In the genomic region with DNA sequence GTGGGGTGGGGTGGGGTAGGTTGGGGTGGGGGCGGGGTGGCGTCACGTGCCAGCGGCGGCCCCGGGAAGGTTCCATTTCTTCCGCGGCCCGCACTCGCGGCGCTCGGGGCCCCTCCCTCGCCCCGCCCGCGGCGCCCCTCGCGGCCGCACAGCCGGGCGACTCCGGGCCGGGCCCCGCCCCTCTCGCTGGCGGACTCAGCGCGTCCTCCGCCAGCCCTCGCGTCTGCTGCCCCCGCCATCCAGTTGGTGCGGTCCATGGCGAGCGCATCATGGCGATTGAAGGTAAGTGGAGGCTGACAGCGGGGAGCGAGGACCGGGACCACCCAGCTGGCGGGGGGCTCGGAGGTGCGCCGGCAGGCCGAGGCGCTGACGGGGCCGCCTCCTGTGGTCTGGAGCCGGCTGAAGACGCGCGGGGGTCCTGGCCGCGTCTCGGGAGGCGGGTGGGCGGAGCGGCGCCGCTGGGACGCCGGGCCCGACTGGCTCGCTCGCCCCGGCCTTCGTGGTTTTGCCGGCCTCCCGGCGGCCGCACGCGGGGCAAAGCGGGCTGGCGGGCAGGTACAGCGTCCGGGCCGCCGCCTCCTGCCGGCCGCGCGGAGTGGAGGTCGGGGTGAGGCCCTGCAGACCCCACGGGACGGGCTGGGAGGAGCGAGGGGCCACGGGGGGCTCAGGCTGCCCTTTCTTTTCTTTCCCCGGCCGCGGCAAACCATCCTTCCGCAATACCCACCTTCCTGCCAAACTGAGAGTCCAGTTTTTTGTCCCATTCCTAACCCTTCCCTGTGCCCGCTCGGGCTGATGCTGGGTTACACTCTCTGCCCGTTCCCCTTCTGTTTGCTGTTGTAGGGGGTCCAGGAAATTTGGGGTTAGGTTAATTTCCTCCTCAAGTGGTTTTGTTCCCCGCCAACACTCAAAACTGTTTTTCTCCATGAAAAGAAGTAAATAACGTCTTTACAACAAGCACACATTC, we compare ENCODE assay signal across 9 cellular contexts. TPM values are rescaled to one million over a fixed set of nuclear protein-coding genes. Genes with fewer than 3 reads are reported as not detected.
A peak's percentile ranks its signal among the peaks of the same experiment; 100 is the strongest.
DNase-seq lines count a peak whose midpoint lies in the region; ATAC-seq, FAIRE-seq and TF ChIP-seq lines count a peak whose summit lies in the region.
"Had no signal": no experiment of that assay in that cellular context is flagged by ENCODE, and none has a peak within 500 bp of the region (broad histone marks: within the 10 kb centered on the region; RNA-seq: fewer than 3 reads in every experiment).

Gene SYT14 (plus strand): TSS at position 222 of the 964 bp plus-strand sequence. CDS start 48 bp downstream, at position 270.

- H3K36me3 ChIP-seq in SK-N-MC (ENCODE audit: insufficient read depth, low read length), result no peaks in the 10 kb centered on the region
- no peaks in the 10 kb centered on the region for H3K36me3 ChIP-seq in pancreas

- WGBS in pancreas, 2 donors, result 3 to 4% methylated on average over 69 to 98 of the region's 98 CpGs

- H3K27me3 ChIP-seq in pancreas, result peaks cover 0 to 38% (median 2%) of the 10 kb centered on the region in 4 donors

- no peak for TF ChIP-seq CTCF in D721Med (IDR thresholded peaks at IDR 0.05; ENCODE audit: insufficient read depth, missing control alignments)
- peak; percentile 29 for TF ChIP-seq CTCF in epithelial cell of proximal tubule (conservative IDR thresholded peaks at IDR 0.05; ENCODE audit: low read depth, low read length)
- no peak for TF ChIP-seq CTCF in pancreas (IDR thresholded peaks at IDR 0.05)

- peak; percentile 65 for DNase-seq in D721Med (ENCODE audit: insufficient read length, low spot score)
- no peak for DNase-seq in SK-N-MC (ENCODE audit: low read depth, low spot score)
- DNase-seq in epithelial cell of proximal tubule (ENCODE audit: low read depth), result no peak
- DNase-seq in pancreas, result peak in 5 of 6 donors; percentile 9 to 72 (median 28)
- DNase-seq in stimulated activated naive CD4-positive, alpha-beta T cell treated with Interleukin-2 at 50 U/mL for 16 hours (lab: John Stamatoyannopoulos, UW), result no peak

- no peaks in the 10 kb centered on the region for H3K4me1 ChIP-seq in pancreas

- FAIRE-seq in D721Med (lab: Jason Lieb, UNC) (no peak), pancreas (lab: Jason Lieb, UNC) (no peak)

- ATAC-seq in HG03442 (IDR thresholded peaks at IDR 0.05; ENCODE audit: unreplicated experiment) (peak; percentile 27), pancreas (peak; percentile 48 to 91 (median 78)), GM19397 (IDR thresholded peaks at IDR 0.05; ENCODE audit: unreplicated experiment) (no peak), GM18870 (IDR thresholded peaks at IDR 0.05; ENCODE audit: unreplicated experiment) (no peak)

- H3K9ac ChIP-seq in SK-N-MC (ENCODE audit: insufficient read length), result no peak within 1 kb of the TSS

- H3K4me3 ChIP-seq in SK-N-MC, result peak within 1 kb of the TSS; percentile 70
- H3K4me3 ChIP-seq in epithelial cell of proximal tubule (ENCODE audit: low read depth, low read length), result peak within 1 kb of the TSS; percentile 56
- H3K4me3 ChIP-seq in pancreas, result peak within 1 kb of the TSS in 3 of 4 donors; percentile 7 to 41 (median 29)
- H3K4me3 ChIP-seq: lung had no signal

- H3K27ac ChIP-seq in SK-N-MC, result no peak within 1 kb of the TSS
- no peak within 1 kb of the TSS for H3K27ac ChIP-seq in pancreas

- intact Hi-C loops in pancreas (cut with DNase I), result no loop called here

- H3K9me3 ChIP-seq in SK-N-MC (ENCODE audit: low read depth, low read length), result no peaks in the 10 kb centered on the region
- no peaks in the 10 kb centered on the region for H3K9me3 ChIP-seq in pancreas

RNA-seq across cellular contexts. Expression of gene SYT14, which starts in this region (rescaled TPM):
- total RNA-seq in epithelial cell of proximal tubule (3.9 and 7.6 TPM in 2 replicates), pancreas (1 to 10 TPM in 1 of 6 donors, under 1 TPM in 5; 0.14 to 1.0 (median 0.54) TPM)
- polyA plus RNA-seq in pancreas, result 1 to 10 TPM in 1 of 2 donors, under 1 TPM in 1; 0.27 to 1.2 TPM

Comparison
In these comparisons a context has a peak if more than half of its experiments do, and no peak if none do; other contexts are left out.
1. DNase-seq: peak in D721Med (single experiment) and pancreas (5 of 6); none in SK-N-MC (single experiment), epithelial cell of proximal tubule (single experiment) and stimulated activated naive CD4-positive, alpha-beta T cell treated with Interleukin-2 at 50 U/mL for 16 hours (single experiment).
2. ATAC-seq: peak in HG03442 (single experiment) and pancreas (4 of 4); none in GM19397 (single experiment) and GM18870 (single experiment).
3. Peak in every context shown above with its lines, with median percentiles within 50 percentile points of each other: H3K4me3 ChIP-seq.